17 cellular contexts compared by ENCODE assay signal in genomic region chr9:37917801-37918664, GRCh38. TPM values are rescaled to one million over a fixed set of nuclear protein-coding genes. Genes with fewer than 3 reads are reported as not detected.
DNase-seq lines count a peak whose midpoint lies in the region; ATAC-seq and TF ChIP-seq lines count a peak whose summit lies in the region.
"Had no signal": no experiment of that assay in that cellular context is flagged by ENCODE, and none has a peak within 500 bp of the region (broad histone marks: within the 10 kb centered on the region; RNA-seq: fewer than 3 reads in every experiment).

No MANE protein-coding gene starts in this region.

- H3K4me1 Mint-ChIP-seq in neural crest cell, result peaks cover 38% of the 10 kb centered on the region

- no peak for TF ChIP-seq POLR2A in thyroid gland (IDR thresholded peaks at IDR 0.05)

- H3K27me3 Mint-ChIP-seq in neural crest cell (ENCODE audit: low read depth), result no peaks in the 10 kb centered on the region

- peak in 4 of 61 donors; percentile 31 to 49 (median 37) for DNase-seq in caudate nucleus (lab: John Stamatoyannopoulos, UW)
- no peak for DNase-seq in left ventricle myocardium inferior
- DNase-seq in neural crest cell (ENCODE audit: low read depth, low spot score), result no peak
- DNase-seq in thyroid gland, result no peak
- DNase-seq in COLO668 (lab: John Stamatoyannopoulos, UW; ENCODE audit: unreplicated experiment), result no peak
- no peak for DNase-seq in stimulated activated CD8-positive, alpha-beta memory T cell treated with anti-CD3 and anti-CD28 coated beads, Interleukin-4, amount 100 ng/mL, for 48 hours
- DNase-seq in activated CD4-positive, alpha-beta T cell treated with anti-CD3 and anti-CD28 coated beads, Interleukin-2, amount 50 U/mL, for 4 hours, result no peak
- DNase-seq: naive thymus-derived CD8-positive, alpha-beta T cell; NCI-H1694 treated with DMSO at 0.1 percent for 48 hours; NCI-H345; NK-92 treated with Interleukin-12 subunit alpha and Interleukin-12 subunit beta, amount 100 ng/mL, for 24 hours; stimulated activated CD4-positive, alpha-beta T cell treated with anti-CD3 and anti-CD28 coated beads, Interleukin-4, amount 100 ng/mL, for 1 hour; T-helper 2 cell; trophoblast cell had no signal

- H3K4me1 ChIP-seq in left ventricle myocardium inferior, result peaks cover 69% of the 10 kb centered on the region
- peaks cover 16 to 22% of the 10 kb centered on the region in 2 donors for H3K4me1 ChIP-seq in thyroid gland

- no peak for TF ChIP-seq CTCF in left ventricle myocardium inferior (IDR thresholded peaks at IDR 0.05; ENCODE audit: borderline replicate concordance)
- TF ChIP-seq CTCF in neural crest cell (conservative IDR thresholded peaks at IDR 0.05), result no peak
- no peak for TF ChIP-seq CTCF in thyroid gland (IDR thresholded peaks at IDR 0.05)

- ATAC-seq in GM21390 (IDR thresholded peaks at IDR 0.05; ENCODE audit: unreplicated experiment), result no peak
- ATAC-seq: activated CD4-positive, CD25-positive, alpha-beta regulatory T cell treated with anti-CD3 and anti-CD28 coated beads, Interleukin-2, amount 50 U/mL, for 24 hours; naive thymus-derived CD8-positive, alpha-beta T cell had no signal

- intact Hi-C loops in left ventricle myocardium inferior (cut with micrococcal nuclease), result no loop called here
- intact Hi-C loops in thyroid gland (cut with DNase I), result loop anchor here (5.0 kb wide), 1 partner anchor 174 kb away; no protein-coding TSS in a partner anchor

- H3K27me3 ChIP-seq in left ventricle myocardium inferior (ENCODE audit: low read depth), result no peaks in the 10 kb centered on the region
- no peaks in the 10 kb centered on the region for H3K27me3 ChIP-seq in thyroid gland

- no peak overlapping the region for H3K4me3 Mint-ChIP-seq in neural crest cell
- H3K4me3 Mint-ChIP-seq: naive thymus-derived CD8-positive, alpha-beta T cell had no signal

- H3K27ac ChIP-seq in caudate nucleus (ENCODE audit: low read depth, low read length) (peak overlapping the region; percentile 86), left ventricle myocardium inferior (replicated peaks) (peak overlapping the region; percentile 87), thyroid gland (peak overlapping the region in 2 of 3 donors; percentile 39 to 59)

- H3K4me3 ChIP-seq in left ventricle myocardium inferior (no peak overlapping the region), thyroid gland (replicated peaks in 1 of 3) (no peak overlapping the region)
- H3K4me3 ChIP-seq: HAP-1 had no signal

- H3K9me3 ChIP-seq in left ventricle myocardium inferior (replicated peaks) (no peaks in the 10 kb centered on the region), thyroid gland (no peaks in the 10 kb centered on the region)
- H3K9me3 ChIP-seq: HAP-1 had no signal

- no peaks in the 10 kb centered on the region for H3K9me3 Mint-ChIP-seq in neural crest cell
- H3K9me3 Mint-ChIP-seq: naive thymus-derived CD8-positive, alpha-beta T cell had no signal

- 86 to 88% methylated on average over 13 to 21 of the region's 21 CpGs for WGBS in thyroid gland, 2 donors

- H3K36me3 ChIP-seq in left ventricle myocardium inferior (peaks cover 12% of the 10 kb centered on the region), thyroid gland (no peaks in the 10 kb centered on the region)

- peak overlapping the region; percentile 86 for H3K27ac Mint-ChIP-seq in neural crest cell (ENCODE audit: unreplicated experiment)

- no peaks in the 10 kb centered on the region for H3K36me3 Mint-ChIP-seq in neural crest cell (ENCODE audit: low read depth)
- H3K36me3 Mint-ChIP-seq: naive thymus-derived CD8-positive, alpha-beta T cell had no signal

RNA-seq across cellular contexts. Expression of gene SLC25A51, which starts 14.1 kb away (rescaled TPM):
- 21.4 TPM for total RNA-seq in left ventricle myocardium inferior
- 32.5 and 33.0 TPM in 2 replicates for total RNA-seq in neural crest cell
- total RNA-seq in thyroid gland, result 10 to 100 TPM; 28.9 to 34.6 (median 31.6) TPM
